14 cellular contexts compared by ENCODE assay signal in genomic region chr10:48282829-48283228, GRCh38. TPM values are rescaled to one million over a fixed set of nuclear protein-coding genes. Genes with fewer than 3 reads are reported as not detected.
DNase-seq lines count a peak whose midpoint lies in the region; ATAC-seq and TF ChIP-seq lines count a peak whose summit lies in the region.
"Had no signal": no experiment of that assay in that cellular context is flagged by ENCODE, and none has a peak within 500 bp of the region (broad histone marks: within the 10 kb centered on the region; RNA-seq: fewer than 3 reads in every experiment).

No MANE protein-coding gene starts in this region.

- H3F3A ChIP-seq in MM.1S (ENCODE audit: insufficient read depth, low read length), result no peaks in the 10 kb centered on the region

- H3K4me3 ChIP-seq in MM.1S (ENCODE audit: low read length) (no peak overlapping the region), vagina (no peak overlapping the region)
- H3K4me3 ChIP-seq: BLaER1 treated with 17β-estradiol and CSF1 and Interleukin-3, amounts not matched to agents 10 nM and 100 nM; thoracic aorta had no signal

- no peaks in the 10 kb centered on the region for H3K9me3 ChIP-seq in MM.1S (replicated peaks; ENCODE audit: insufficient read depth, low read length)
- no peaks in the 10 kb centered on the region for H3K9me3 ChIP-seq in vagina
- H3K9me3 ChIP-seq: SK-N-SH, thoracic aorta had no signal

- no peak overlapping the region for H2AFZ ChIP-seq in MM.1S (ENCODE audit: low read length)

- no peaks in the 10 kb centered on the region for H3K79me2 ChIP-seq in MM.1S (ENCODE audit: low read length)

- H3K27ac ChIP-seq in MM.1S (ENCODE audit: low read length) (no peak overlapping the region), vagina (no peak overlapping the region)
- H3K27ac ChIP-seq: BLaER1 treated with 17β-estradiol and CSF1 and Interleukin-3, amounts not matched to agents 10 nM and 100 nM; thoracic aorta had no signal

- ATAC-seq in GM18519 (IDR thresholded peaks at IDR 0.05; ENCODE audit: low FRiP score, unreplicated experiment) (peak; percentile 62), GM21381 (IDR thresholded peaks at IDR 0.05; ENCODE audit: unreplicated experiment) (peak; percentile 57), HG02970 (IDR thresholded peaks at IDR 0.05; ENCODE audit: low FRiP score, unreplicated experiment) (peak; percentile 53)

- H4K20me1 ChIP-seq in MM.1S (ENCODE audit: insufficient read depth, low read length), result no peaks in the 10 kb centered on the region
- H4K20me1 ChIP-seq: BLaER1 treated with 17β-estradiol and CSF1 and Interleukin-3, amounts not matched to agents 10 nM and 100 nM had no signal

- H3K9ac ChIP-seq in MM.1S (ENCODE audit: low read length), result no peak overlapping the region
- H3K9ac ChIP-seq: BLaER1 treated with 17β-estradiol and CSF1 and Interleukin-3, amounts not matched to agents 10 nM and 100 nM; SK-N-SH had no signal

- DNase-seq in MM.1S (peak; percentile 58), AG20443 (ENCODE audit: low spot score) (no peak), vagina (ENCODE audit: extremely low spot score in 2 of 2) (no peak), posterior vena cava (ENCODE audit: low spot score) (no peak)
- no peak for DNase-seq in activated CD4-positive, CD25-positive, alpha-beta regulatory T cell (lab: John Stamatoyannopoulos, UW)
- DNase-seq: activated CD4-positive, alpha-beta T cell treated with anti-CD3 and anti-CD28 coated beads for 4 hours; HFFc6; NCI-H524 treated with DMSO at 0.1 percent for 48 hours; SK-N-SH had no signal

- no peaks in the 10 kb centered on the region for H3K36me3 ChIP-seq in MM.1S (replicated peaks; ENCODE audit: insufficient read depth, low read length)
- H3K36me3 ChIP-seq in vagina, result no peaks in the 10 kb centered on the region
- H3K36me3 ChIP-seq: BLaER1 treated with 17β-estradiol and CSF1 and Interleukin-3, amounts not matched to agents 10 nM and 100 nM; thoracic aorta had no signal

- H3K27me3 ChIP-seq in MM.1S (replicated peaks; ENCODE audit: insufficient read depth, low read length) (no peaks in the 10 kb centered on the region), vagina (no peaks in the 10 kb centered on the region)
- H3K27me3 ChIP-seq: BLaER1 treated with 17β-estradiol and CSF1 and Interleukin-3, amounts not matched to agents 10 nM and 100 nM had no signal

- TF ChIP-seq POLR2A in vagina (IDR thresholded peaks at IDR 0.05), result no peak

- intact Hi-C loops in vagina (cut with DNase I), result no loop called here
- intact Hi-C loops in posterior vena cava (cut with DNase I), result no loop called here

- H3K9me2 ChIP-seq in MM.1S (replicated peaks; ENCODE audit: insufficient read depth, low read length), result no peaks in the 10 kb centered on the region
- H3K9me2 ChIP-seq: SK-N-SH had no signal

- no peak overlapping the region for H3K4me2 ChIP-seq in MM.1S (ENCODE audit: low read depth, low read length)
- H3K4me2 ChIP-seq: BLaER1 treated with 17β-estradiol and CSF1 and Interleukin-3, amounts not matched to agents 10 nM and 100 nM; SK-N-SH had no signal

- peaks cover 11% of the 10 kb centered on the region; the same call in 1 of the 2 replicates for H3K4me1 ChIP-seq in MM.1S (ENCODE audit: low read length)
- H3K4me1 ChIP-seq in vagina, result peaks cover 3% of the 10 kb centered on the region

- no peak for TF ChIP-seq CTCF in MM.1S (IDR thresholded peaks at IDR 0.05; ENCODE audit: low read length)
- TF ChIP-seq CTCF in vagina (IDR thresholded peaks at IDR 0.05), result no peak

RNA-seq across cellular contexts. Expression of gene FRMPD2, which starts 8.3 kb away (rescaled TPM):
- not detected for total RNA-seq in vagina
- not detected for total RNA-seq in posterior vena cava
- total RNA-seq: HFFc6, thoracic aorta had no signal

RNA-seq across cellular contexts. Expression of gene MAPK8, which starts 23.6 kb away (rescaled TPM):
- total RNA-seq in vagina, result 54.3 TPM
- 10 to 100 TPM; 29.1 to 36.7 TPM for total RNA-seq in posterior vena cava
